3 cellular contexts compared by ENCODE assay signal in the genomic region with DNA sequence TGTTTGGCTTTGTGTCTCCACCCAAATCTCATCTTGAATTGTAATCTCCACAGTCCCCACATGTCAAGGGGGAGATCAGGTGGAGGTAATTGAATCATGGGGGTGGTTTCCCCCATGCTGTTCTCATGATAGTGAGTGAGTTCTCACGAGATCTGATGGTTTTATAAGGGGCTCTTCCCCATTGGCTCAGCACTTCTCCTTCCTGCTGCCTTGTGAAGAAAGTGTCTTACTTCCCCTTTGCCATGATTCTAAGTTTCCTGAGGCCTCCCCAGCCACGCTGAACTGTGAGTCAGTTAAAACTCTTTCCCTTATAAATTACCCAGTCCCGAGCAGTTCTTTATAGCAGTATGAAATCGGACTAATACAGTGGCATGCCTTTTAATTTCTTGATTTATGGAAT. TPM values are rescaled to one million over a fixed set of nuclear protein-coding genes. Genes with fewer than 3 reads are reported as not detected.
"Had no signal": no experiment of that assay in that cellular context is flagged by ENCODE, and none has a peak within 500 bp of the region (broad histone marks: within the 10 kb centered on the region; RNA-seq: fewer than 3 reads in every experiment).

No MANE protein-coding gene starts in this region.

RNA-seq across cellular contexts. Expression of gene CACNA1E, which starts 59.1 kb away (rescaled TPM):
- total RNA-seq: endothelial cell of umbilical vein, thoracic aorta, ureter had no signal
